In genomic region chr1:225607355-225607754, GRCh38 we compare ENCODE assay signal across 20 cellular contexts. TPM values are rescaled to one million over a fixed set of nuclear protein-coding genes. Genes with fewer than 3 reads are reported as not detected.
DNase-seq lines count a peak whose midpoint lies in the region; ATAC-seq and TF ChIP-seq lines count a peak whose summit lies in the region.
"Had no signal": no experiment of that assay in that cellular context is flagged by ENCODE, and none has a peak within 500 bp of the region (broad histone marks: within the 10 kb centered on the region; RNA-seq: fewer than 3 reads in every experiment).

No MANE protein-coding gene starts in this region.

- peaks cover 52% of the 10 kb centered on the region for H3K4me1 ChIP-seq in HEK293 (ENCODE audit: control insufficient read depth, insufficient read depth, low read length)
- H3K4me1 ChIP-seq in gastroesophageal sphincter, result peaks cover 9 to 80% (median 12%) of the 10 kb centered on the region in 3 donors
- H3K4me1 ChIP-seq in sigmoid colon, result peaks cover 0 to 91% (median 66%) of the 10 kb centered on the region in 4 donors
- H3K4me1 ChIP-seq: prostate gland had no signal

- H3K36me3 Mint-ChIP-seq in type B pancreatic cell (peaks cover 17% of the 10 kb centered on the region), T-cell (no peaks in the 10 kb centered on the region)

- POLR2A ChIA-PET in HEK293 (lab: Yijun Ruan, JAX), result interaction anchor here (0.5 to 0.7 kb wide), 3 partner anchors 247 to 1150 kb away, joined by 3 to 10 read pairs (median 8); partner anchors contain the start of gene LEFTY1
- POLR2A ChIA-PET in T-cell (lab: Charles Lee), result no interaction called here

- H3K4me1 Mint-ChIP-seq in type B pancreatic cell (ENCODE audit: unreplicated experiment) (peaks cover 49% of the 10 kb centered on the region), T-cell (no peaks in the 10 kb centered on the region)
- H3K4me1 Mint-ChIP-seq: activated T-helper 17 cell treated with anti-CD3 and anti-CD28 coated beads, Interleukin-2, amount 50 U/mL, for 72 hours had no signal

- H3K9me3 Mint-ChIP-seq in type B pancreatic cell (no peaks in the 10 kb centered on the region), T-cell (no peaks in the 10 kb centered on the region)
- H3K9me3 Mint-ChIP-seq: activated T-helper 17 cell treated with anti-CD3 and anti-CD28 coated beads, Interleukin-2, amount 50 U/mL, for 72 hours had no signal

- ATAC-seq in gastroesophageal sphincter, result no peak
- ATAC-seq in left lobe of liver, result no peak
- no peak for ATAC-seq in GM21717 (IDR thresholded peaks at IDR 0.05; ENCODE audit: unreplicated experiment)
- ATAC-seq in T-cell (replicated peaks in 1 of 4), result no peak
- ATAC-seq: activated T-helper 17 cell treated with anti-CD3 and anti-CD28 coated beads, Interleukin-2, amount 50 U/mL, for 72 hours; K562; Panc1 had no signal

- H3K27ac ChIP-seq in HEK293 (ENCODE audit: extremely low read depth, low read depth, low read length) (0 out of 2 replicates have a peak overlapping the region, but pooled peaks have one; percentile 0), gastroesophageal sphincter (peak overlapping the region; percentile 20 to 37 (median 36)), sigmoid colon (peak overlapping the region in 3 of 4 donors; percentile 60 to 76 (median 76))
- H3K27ac ChIP-seq: WERI-Rb-1 had no signal

- H3K4me3 ChIP-seq in HEK293 (ENCODE audit: low read depth, low read length) (no peak overlapping the region), gastroesophageal sphincter (no peak overlapping the region), sigmoid colon (no peak overlapping the region)
- H3K4me3 ChIP-seq: K562, prostate gland had no signal

- TF ChIP-seq EP300 in gastroesophageal sphincter (IDR thresholded peaks at IDR 0.05) (no peak), sigmoid colon (IDR thresholded peaks at IDR 0.05) (no peak)

- TF ChIP-seq CTCF in HEK293 (tag by site-specific recombination; IDR thresholded peaks at IDR 0.05), result no peak
- TF ChIP-seq CTCF in gastroesophageal sphincter (IDR thresholded peaks at IDR 0.05), result no peak
- no peak for TF ChIP-seq CTCF in sigmoid colon (IDR thresholded peaks at IDR 0.05)
- no peak for TF ChIP-seq CTCF in type B pancreatic cell (conservative IDR thresholded peaks at IDR 0.05)

- no peaks in the 10 kb centered on the region for H3K27me3 ChIP-seq in gastroesophageal sphincter
- H3K27me3 ChIP-seq in sigmoid colon, result no peaks in the 10 kb centered on the region

- CTCF ChIA-PET in HEK293 (lab: Yijun Ruan, JAX), result interaction anchor here (1.1 to 2.3 kb wide), 3 partner anchors 9 to 125 kb away, joined by 3 to 7 read pairs (median 6); no protein-coding TSS in a partner anchor
- CTCF ChIA-PET in T-cell (lab: Charles Lee), result no interaction called here

- H3K4me3 Mint-ChIP-seq in type B pancreatic cell (no peak overlapping the region), T-cell (no peak overlapping the region)
- H3K4me3 Mint-ChIP-seq: activated T-helper 17 cell treated with anti-CD3 and anti-CD28 coated beads, Interleukin-2, amount 50 U/mL, for 72 hours had no signal

- H3K27ac Mint-ChIP-seq in type B pancreatic cell, result no peak overlapping the region
- H3K27ac Mint-ChIP-seq in T-cell, result no peak overlapping the region
- H3K27ac Mint-ChIP-seq: activated T-helper 17 cell treated with anti-CD3 and anti-CD28 coated beads, Interleukin-2, amount 50 U/mL, for 72 hours had no signal

- WGBS in gastroesophageal sphincter (ENCODE audit: low coverage in 1 of 2), 2 donors, result 56 to 65% methylated on average over 3 of the region's 3 CpGs
- 68 to 78% methylated on average over 3 of the region's 3 CpGs for WGBS in sigmoid colon, 2 donors

- intact Hi-C loops in sigmoid colon (cut with DNase I), result no loop called here

- H3K9me3 ChIP-seq in HEK293 (ENCODE audit: control insufficient read depth, insufficient read depth, low read depth, low read length) (no peaks in the 10 kb centered on the region), gastroesophageal sphincter (no peaks in the 10 kb centered on the region), sigmoid colon (no peaks in the 10 kb centered on the region)
- H3K9me3 ChIP-seq: prostate gland had no signal

- TF ChIP-seq POLR2A in gastroesophageal sphincter (IDR thresholded peaks at IDR 0.05), result no peak
- no peak for TF ChIP-seq POLR2A in sigmoid colon (IDR thresholded peaks at IDR 0.05)

- no peaks in the 10 kb centered on the region; a peak in 1 of 3 replicates for H3K36me3 ChIP-seq in HEK293 (ENCODE audit: control insufficient read depth in 2 of 2, insufficient read depth in 1 of 2, low read length in 2 of 2)
- no peaks in the 10 kb centered on the region for H3K36me3 ChIP-seq in gastroesophageal sphincter
- H3K36me3 ChIP-seq in sigmoid colon, result no peaks in the 10 kb centered on the region
- H3K36me3 ChIP-seq: prostate gland, WERI-Rb-1 had no signal

- H3K27me3 Mint-ChIP-seq in type B pancreatic cell, result no peaks in the 10 kb centered on the region
- no peaks in the 10 kb centered on the region for H3K27me3 Mint-ChIP-seq in T-cell
- H3K27me3 Mint-ChIP-seq: activated T-helper 17 cell treated with anti-CD3 and anti-CD28 coated beads, Interleukin-2, amount 50 U/mL, for 72 hours had no signal

- DNase-seq in NCI-H748 (lab: John Stamatoyannopoulos, UW; ENCODE audit: unreplicated experiment) (peak; percentile 37), sigmoid colon (no peak), left lobe of liver (ENCODE audit: low spot score) (no peak), type B pancreatic cell (ENCODE audit: extremely low spot score, unreplicated experiment) (no peak), T-cell (no peak)
- DNase-seq: amniotic stem cell; DMS 273 treated with DMSO at 0.1 percent for 48 hours; erythroblast; hippocampal formation; NCI-H524 treated with DMSO at 0.1 percent for 48 hours; stimulated activated CD4-positive, alpha-beta T cell treated with anti-CD3 and anti-CD28 coated beads, Interleukin-1b, Interleukin-23, amount 100 ng/mL, for 48 hours; T-helper 1 cell; WERI-Rb-1 had no signal

TF ChIP-seq in HEK293, 187 proteins besides CTCF, POLR2A, EP300 and RAD21 (continues in another document):
- TF ChIP-seq PBX3 (CRISPR knock-in tag; IDR thresholded peaks at IDR 0.05), result no peak
- TF ChIP-seq ZNF114 (tag by site-specific recombination; IDR thresholded peaks at IDR 0.05), result no peak
- TF ChIP-seq ZNF785 (tag by site-specific recombination; IDR thresholded peaks at IDR 0.05), result no peak
- no peak for TF ChIP-seq ZBTB49 (tag by site-specific recombination; IDR thresholded peaks at IDR 0.05; ENCODE audit: low read depth)
- no peak for TF ChIP-seq ZNF274 (IDR thresholded peaks at IDR 0.05; ENCODE audit: low read length)
- TF ChIP-seq ZNF274 (tag by site-specific recombination; IDR thresholded peaks at IDR 0.05; ENCODE audit: borderline replicate concordance), result no peak
- no peak for TF ChIP-seq ZBTB26 (tag by site-specific recombination; optimal IDR thresholded peaks at IDR 0.05)
- 0 out of 2 replicates have a peak, but pooled peaks have one; percentile 35 for TF ChIP-seq ZSCAN30 (tag by site-specific recombination; IDR thresholded peaks at IDR 0.05)
- no peak for TF ChIP-seq ZNF658 (tag by site-specific recombination; IDR thresholded peaks at IDR 0.05)
- TF ChIP-seq ZNF501 (tag by site-specific recombination; IDR thresholded peaks at IDR 0.05), result no peak
- TF ChIP-seq ZNF555 (tag by site-specific recombination; conservative IDR thresholded peaks at IDR 0.05), result no peak
- TF ChIP-seq ZBTB1 (tag by site-specific recombination; IDR thresholded peaks at IDR 0.05), result no peak
- TF ChIP-seq MZF1 (tag by site-specific recombination; IDR thresholded peaks at IDR 0.05; ENCODE audit: borderline replicate concordance), result peak; percentile 70; the same call in 1 of the 2 replicates
- TF ChIP-seq EGR2 (tag by site-specific recombination; IDR thresholded peaks at IDR 0.05; ENCODE audit: low read depth), result peak; percentile 94

RNA-seq across cellular contexts. Expression of gene ENAH, which starts 45.6 kb away (rescaled TPM):
- total RNA-seq in gastroesophageal sphincter (100 to 1,000 TPM; 158 to 295 (median 225) TPM), sigmoid colon (100 to 1,000 TPM in 3 of 4 donors, 10 to 100 TPM in 1; 92.2 to 197 (median 116) TPM), left lobe of liver (21.3 TPM), type B pancreatic cell (ENCODE audit: low replicate concordance) (69.2 and 133 TPM in 2 replicates), T-cell (1 to 10 TPM in 2 of 5 donors, under 1 TPM in 1, not detected in 2; 0.56 to 1.1 (median 1.0) TPM)
- polyA plus RNA-seq in sigmoid colon, result 10 to 100 TPM in 2 of 3 donors, 1 to 10 TPM in 1; 9.6 to 17.1 (median 15.0) TPM

Comparison
In these comparisons a context has a peak if more than half of its experiments do, and no peak if none do; other contexts are left out.
1. H3K27ac ChIP-seq: peak in every context shown above with its lines; median percentile 76 in sigmoid colon; 36 in gastroesophageal sphincter; 0 in HEK293.
2. RNA of gene ENAH, which starts 45.6 kb away (total RNA-seq): 158 to 295 TPM in gastroesophageal sphincter, 69.2 to 133 TPM in type B pancreatic cell, 92.2 to 197 TPM in sigmoid colon and 21.3 TPM in left lobe of liver (single experiment); 0.56 to 1.1 TPM in T-cell; every median in the first group is over 10 times any median in the second.